In the genomic region with DNA sequence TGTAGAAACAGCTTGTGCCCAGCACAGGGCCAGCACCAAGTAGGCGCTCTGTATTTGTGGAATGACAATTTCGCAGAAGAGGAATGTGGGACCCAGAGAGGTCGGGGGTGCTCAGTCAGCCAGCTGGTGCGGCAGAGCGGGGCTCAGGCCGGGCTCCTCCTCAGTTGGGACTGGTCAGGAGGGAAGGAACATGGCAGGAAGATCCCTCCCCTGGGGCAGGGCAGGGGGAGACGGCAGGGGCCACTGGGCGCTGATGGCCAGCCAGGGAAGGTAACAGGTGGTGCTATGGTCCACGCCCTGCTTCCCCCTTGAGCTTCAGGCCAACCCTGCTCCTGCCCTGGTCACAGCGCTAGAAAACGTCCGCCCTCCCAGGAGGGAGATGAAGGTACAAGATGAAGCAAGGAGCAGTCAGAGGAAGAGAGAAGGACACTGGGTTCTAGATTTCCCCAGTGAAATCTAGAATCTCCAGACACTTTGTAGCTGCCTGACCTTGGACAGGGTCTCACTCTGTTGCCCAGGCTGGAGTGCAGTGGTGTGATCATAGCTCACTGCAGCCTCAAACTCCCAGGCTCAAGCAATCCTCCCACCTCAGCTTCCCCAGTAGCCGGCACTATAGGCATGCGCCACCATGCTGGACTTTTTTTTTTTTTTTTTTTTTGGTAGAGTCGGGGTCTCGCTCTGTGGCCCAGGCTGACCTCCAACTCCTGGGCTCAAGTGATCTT, we compare ENCODE assay signal across 13 cellular contexts. TPM values are rescaled to one million over a fixed set of nuclear protein-coding genes. Genes with fewer than 3 reads are reported as not detected.
DNase-seq lines count a peak whose midpoint lies in the region; ATAC-seq and TF ChIP-seq lines count a peak whose summit lies in the region.
"Had no signal": no experiment of that assay in that cellular context is flagged by ENCODE, and none has a peak within 500 bp of the region (broad histone marks: within the 10 kb centered on the region; RNA-seq: fewer than 3 reads in every experiment).

No MANE protein-coding gene starts in this region.

- no peaks in the 10 kb centered on the region for H3K36me3 ChIP-seq in lower lobe of right lung
- H3K36me3 ChIP-seq in subcutaneous abdominal adipose tissue (ENCODE audit: control insufficient read depth in 5 of 5, insufficient read depth in 5 of 5, low read length in 5 of 5) = no peaks in the 10 kb centered on the region
- H3K36me3 ChIP-seq: gastrocnemius medialis had no signal

- H3K4me1 ChIP-seq in lower lobe of right lung = peaks cover 64% of the 10 kb centered on the region
- H3K4me1 ChIP-seq in subcutaneous abdominal adipose tissue (ENCODE audit: control insufficient read depth in 5 of 5, insufficient read depth in 5 of 5, low read length in 5 of 5) = peaks cover 0 to 77% (median 34%) of the 10 kb centered on the region in 5 donors

- no peak overlapping the region for H3K4me3 ChIP-seq in lower lobe of right lung
- H3K4me3 ChIP-seq in subcutaneous abdominal adipose tissue (ENCODE audit: low read depth in 1 of 5, low read length in 5 of 5) = no peak overlapping the region
- H3K4me3 ChIP-seq: gastrocnemius medialis had no signal

- H3K9me3 ChIP-seq in lower lobe of right lung (no peaks in the 10 kb centered on the region), subcutaneous abdominal adipose tissue (ENCODE audit: control insufficient read depth in 5 of 5, low read length in 5 of 5) (no peaks in the 10 kb centered on the region)
- H3K9me3 ChIP-seq: gastrocnemius medialis had no signal

- intact Hi-C loops in lower lobe of right lung (cut with DNase I) = no loop called here

- no peak for TF ChIP-seq CTCF in lower lobe of right lung (IDR thresholded peaks at IDR 0.05)

- DNase-seq in activated CD8-positive, alpha-beta memory T cell treated with anti-CD3 and anti-CD28 coated beads, Interleukin-2, amount 50 U/mL, for 48 hours = peak; percentile 32
- no peak for DNase-seq in activated CD8-positive, alpha-beta memory T cell treated with anti-CD3 and anti-CD28 coated beads for 24 hours
- DNase-seq in lower lobe of right lung = peak; percentile 45
- DNase-seq in AG20443 (ENCODE audit: low spot score) = no peak
- DNase-seq: ACHN, gastrocnemius medialis, NCI-H187 treated with DMSO at 0.1 percent for 48 hours had no signal

- no peak for ATAC-seq in lower lobe of right lung
- ATAC-seq in HG02571 (IDR thresholded peaks at IDR 0.05; ENCODE audit: unreplicated experiment) = no peak
- no peak for ATAC-seq in GM18520 (IDR thresholded peaks at IDR 0.05; ENCODE audit: unreplicated experiment)
- ATAC-seq: gastrocnemius medialis had no signal

- H3K27ac ChIP-seq in angular gyrus (ENCODE audit: low read depth, low read length) (peak overlapping the region; percentile 10), lower lobe of right lung (peak overlapping the region; percentile 93), subcutaneous abdominal adipose tissue (ENCODE audit: low read depth, low read length) (peak overlapping the region; percentile 41)

- H3K27me3 ChIP-seq in lower lobe of right lung (ENCODE audit: low read depth) = no peaks in the 10 kb centered on the region
- no peaks in the 10 kb centered on the region for H3K27me3 ChIP-seq in subcutaneous abdominal adipose tissue (ENCODE audit: control insufficient read depth in 5 of 5, insufficient read depth in 4 of 5, low read length in 5 of 5)
- H3K27me3 ChIP-seq: gastrocnemius medialis had no signal

- peak overlapping the region in 2 of 5 donors; percentile 42 to 54 for H3K9ac ChIP-seq in subcutaneous abdominal adipose tissue (ENCODE audit: low read length in 5 of 5)

RNA-seq across cellular contexts. Expression of gene SPI1, which starts 13.5 kb away (rescaled TPM):
- 295 TPM for total RNA-seq in lower lobe of right lung
- total RNA-seq: endodermal cell, LHCN-M2 had no signal

RNA-seq across cellular contexts. Expression of gene SLC39A13, which starts 16.5 kb away (rescaled TPM):
- total RNA-seq in lower lobe of right lung = 48.0 TPM

RNA-seq across cellular contexts. Expression of gene PSMC3, which starts 34.4 kb away (rescaled TPM):
- total RNA-seq in lower lobe of right lung = 77.1 TPM

RNA-seq across cellular contexts. Expression of gene MYBPC3, which starts 39.4 kb away (rescaled TPM):
- 0.86 TPM for total RNA-seq in lower lobe of right lung
- total RNA-seq: LHCN-M2 had no signal

RNA-seq across cellular contexts. Expression of gene RAPSN, which starts 57.1 kb away (rescaled TPM):
- 1.2 TPM for total RNA-seq in lower lobe of right lung

Comparison
In these comparisons a context has a peak if more than half of its experiments do, and no peak if none do; other contexts are left out.
1. DNase-seq: peak in activated CD8-positive, alpha-beta memory T cell treated with anti-CD3 and anti-CD28 coated beads, Interleukin-2, amount 50 U/mL, for 48 hours (single experiment) and lower lobe of right lung (single experiment); none in activated CD8-positive, alpha-beta memory T cell treated with anti-CD3 and anti-CD28 coated beads for 24 hours (single experiment) and AG20443 (single experiment).
2. H3K27ac ChIP-seq: peak in every context shown above with its lines; median percentile 93 in lower lobe of right lung; 41 in subcutaneous abdominal adipose tissue; 10 in angular gyrus.